In genomic region chr21:39349211-39350093, GRCh38 we compare ENCODE assay signal across 1 cellular context.
TF ChIP-seq lines count a peak whose summit lies in the region.

No MANE protein-coding gene starts in this region.

TF ChIP-seq in K562, 482 proteins besides CTCF, POLR2A, EP300 and RAD21 (continued from another document and continues in another):
- TF ChIP-seq POLR2G (IDR thresholded peaks at IDR 0.05; ENCODE audit: low read depth, low read length) (peak; percentile 86), ZNF140 (CRISPR knock-in tag; IDR thresholded peaks at IDR 0.05) (no peak), CUX1 (CRISPR knock-in tag; IDR thresholded peaks at IDR 0.05) (no peak), TFAP4 (CRISPR knock-in tag; IDR thresholded peaks at IDR 0.05; ENCODE audit: borderline replicate concordance) (peak; percentile 73; the same call in 1 of the 2 replicates), RAD51 (IDR thresholded peaks at IDR 0.05; ENCODE audit: borderline replicate concordance, low read depth) (peak; percentile 95), NRF1 (conservative IDR thresholded peaks at IDR 0.05 in 1 of 2, IDR thresholded peaks at IDR 0.05 in 1 of 2) (peak; percentile 97 to 98), MLLT1 (IDR thresholded peaks at IDR 0.05) (peak; percentile 78 to 88), POLR2AphosphoS2 (IDR thresholded peaks at IDR 0.05; ENCODE audit: low read length) (peak; percentile 49; the same call in 1 of the 2 replicates), DEAF1 (CRISPR knock-in tag; IDR thresholded peaks at IDR 0.05) (0 out of 2 replicates have a peak, but pooled peaks have one; percentile 18), AFF1 (IDR thresholded peaks at IDR 0.05; ENCODE audit: low read depth in 1 of 2, partially characterized antibody in 2 of 2) (peak; percentile 66 to 81), ATF1 (CRISPR knock-in tag; IDR thresholded peaks at IDR 0.05) (no peak), ATF1 (tag; IDR thresholded peaks at IDR 0.05) (peak; percentile 86), GTF2B (IDR thresholded peaks at IDR 0.05; ENCODE audit: extremely low read depth, insufficient read length) (peak; percentile 14), ETS2 (tag; IDR thresholded peaks at IDR 0.05; ENCODE audit: borderline replicate concordance, poor library complexity, severe bottlenecking) (no peak), CBX5 (IDR thresholded peaks at IDR 0.05; ENCODE audit: borderline replicate concordance, low read depth) (no peak), SRSF1 (IDR thresholded peaks at IDR 0.05; ENCODE audit: low read depth, low read length) (no peak), THRAP3 (IDR thresholded peaks at IDR 0.05; ENCODE audit: borderline replicate concordance) (no peak), CCNT2 (IDR thresholded peaks at IDR 0.05; ENCODE audit: borderline replicate concordance, extremely low read depth, insufficient read length, low read depth, low read length) (peak; percentile 58), ATF4 (CRISPR knock-in tag; IDR thresholded peaks at IDR 0.05) (peak; percentile 29; the same call in 1 of the 2 replicates), HDAC6 (IDR thresholded peaks at IDR 0.05; ENCODE audit: low read depth, low read length) (no peak), FOXP1 (CRISPR knock-in tag; IDR thresholded peaks at IDR 0.05) (0 out of 2 replicates have a peak, but pooled peaks have one; percentile 16), ELF2 (CRISPR knock-in tag; IDR thresholded peaks at IDR 0.05) (0 out of 2 replicates have a peak, but pooled peaks have one; percentile 10), SAP30 (IDR thresholded peaks at IDR 0.05; ENCODE audit: borderline replicate concordance, insufficient read depth, low read depth, low read length, poor library complexity, severe bottlenecking) (peak; percentile 42), DLX4 (CRISPR knock-in tag; IDR thresholded peaks at IDR 0.05) (no peak), ID3 (CRISPR knock-in tag; IDR thresholded peaks at IDR 0.05) (no peak), ID3 (tag; IDR thresholded peaks at IDR 0.05) (peak; percentile 81; the same call in 1 of the 2 replicates), ZBTB12 (CRISPR knock-in tag; IDR thresholded peaks at IDR 0.05) (peak; percentile 49; the same call in 1 of the 2 replicates), THAP7 (CRISPR knock-in tag; IDR thresholded peaks at IDR 0.05) (peak; percentile 82; the same call in 1 of the 2 replicates), ZNF408 (CRISPR knock-in tag; IDR thresholded peaks at IDR 0.05; ENCODE audit: low read depth) (no peak), CAMTA2 (CRISPR knock-in tag; conservative IDR thresholded peaks at IDR 0.05) (no peak), E2F6 (IDR thresholded peaks at IDR 0.05; ENCODE audit: borderline replicate concordance in 1 of 2, extremely low read depth in 1 of 2, insufficient read depth in 1 of 2, insufficient read length in 1 of 2, low read depth in 1 of 2, low read length in 1 of 2, poor library complexity in 1 of 2, severe bottlenecking in 1 of 2) (peak; percentile 81 to 85), PHF8 (IDR thresholded peaks at IDR 0.05; ENCODE audit: borderline replicate concordance, low read length) (peak; percentile 94), USF2 (CRISPR knock-in tag; IDR thresholded peaks at IDR 0.05) (peak; percentile 98), TEAD4 (IDR thresholded peaks at IDR 0.05; ENCODE audit: low read length) (peak; percentile 24; the same call in 1 of the 2 replicates), TEAD4 (CRISPR knock-in tag; IDR thresholded peaks at IDR 0.05; ENCODE audit: borderline replicate concordance) (no peak), KDM4B (IDR thresholded peaks at IDR 0.05; ENCODE audit: borderline replicate concordance in 2 of 2, low read depth in 1 of 2) (peak in 1 of 2 experiments; percentile 84; a peak in 2 of 4 replicates)
